9 cellular contexts compared by ENCODE assay signal in genomic region chr9:20684865-20685696, GRCh38. TPM values are rescaled to one million over a fixed set of nuclear protein-coding genes. Genes with fewer than 3 reads are reported as not detected.
DNase-seq lines count a peak whose midpoint lies in the region; ATAC-seq, FAIRE-seq and TF ChIP-seq lines count a peak whose summit lies in the region.
"Had no signal": no experiment of that assay in that cellular context is flagged by ENCODE, and none has a peak within 500 bp of the region (broad histone marks: within the 10 kb centered on the region; RNA-seq: fewer than 3 reads in every experiment).

No MANE protein-coding gene starts in this region.

- H3K36me3 ChIP-seq in bronchial epithelial cell (ENCODE audit: control insufficient read depth, insufficient read depth, low read length), result no peaks in the 10 kb centered on the region

- peak overlapping the region; percentile 68 for H3K4me3 ChIP-seq in GM12864 (ENCODE audit: low read depth, low read length)
- H3K4me3 ChIP-seq in LNCaP clone FGC (ENCODE audit: low read depth, low read length), result peak overlapping the region; percentile 91
- peak overlapping the region; percentile 80 for H3K4me3 ChIP-seq in bronchial epithelial cell (ENCODE audit: low read depth, low read length)

- TF ChIP-seq CTCF in GM12864 (IDR thresholded peaks at IDR 0.05; ENCODE audit: low read depth, low read length, missing control alignments) (no peak), LNCaP clone FGC (IDR thresholded peaks at IDR 0.05; ENCODE audit: control insufficient read depth, extremely low read depth, insufficient read depth) (no peak), bronchial epithelial cell (IDR thresholded peaks at IDR 0.05; ENCODE audit: insufficient read depth, low read length, severe bottlenecking) (no peak)

- DNase-seq in GM12864 (ENCODE audit: low read depth), result no peak
- peak; percentile 79 for DNase-seq in LNCaP clone FGC (ENCODE audit: low read depth)
- DNase-seq in bronchial epithelial cell (ENCODE audit: low read depth), result peak; percentile 92
- DNase-seq in lung microvascular endothelial cell (ENCODE audit: low read depth in 2 of 2), result peak; percentile 87 to 95
- DNase-seq in NCI-H146 (lab: John Stamatoyannopoulos, UW), result no peak
- DNase-seq in D341Med (ENCODE audit: low spot score), result no peak

- FAIRE-seq in bronchial epithelial cell (lab: Jason Lieb, UNC), result no peak
- FAIRE-seq: colon had no signal

- ATAC-seq in HG02571 (IDR thresholded peaks at IDR 0.05; ENCODE audit: unreplicated experiment), result no peak
- no peak for ATAC-seq in HG03196 (IDR thresholded peaks at IDR 0.05; ENCODE audit: unreplicated experiment)

- no peaks in the 10 kb centered on the region for H3K27me3 ChIP-seq in bronchial epithelial cell (ENCODE audit: control insufficient read depth, insufficient read depth, low read length)

RNA-seq across cellular contexts. Expression of gene FOCAD, which starts 1.0 kb away (rescaled TPM):
- total RNA-seq in bronchial epithelial cell (28.4 and 34.3 TPM in 2 replicates), lung microvascular endothelial cell (77.1 and 102 TPM in 2 replicates)

Comparison
In these comparisons a context has a peak if more than half of its experiments do, and no peak if none do; other contexts are left out.
1. DNase-seq: peak in LNCaP clone FGC (single experiment), bronchial epithelial cell (single experiment) and lung microvascular endothelial cell (2 of 2); none in GM12864 (single experiment), NCI-H146 (single experiment) and D341Med (single experiment).
2. Peak in every context shown above with its lines, with median percentiles within 50 percentile points of each other: H3K4me3 ChIP-seq.